Comparison of ENCODE assay signal across 17 cellular contexts in the genomic region with DNA sequence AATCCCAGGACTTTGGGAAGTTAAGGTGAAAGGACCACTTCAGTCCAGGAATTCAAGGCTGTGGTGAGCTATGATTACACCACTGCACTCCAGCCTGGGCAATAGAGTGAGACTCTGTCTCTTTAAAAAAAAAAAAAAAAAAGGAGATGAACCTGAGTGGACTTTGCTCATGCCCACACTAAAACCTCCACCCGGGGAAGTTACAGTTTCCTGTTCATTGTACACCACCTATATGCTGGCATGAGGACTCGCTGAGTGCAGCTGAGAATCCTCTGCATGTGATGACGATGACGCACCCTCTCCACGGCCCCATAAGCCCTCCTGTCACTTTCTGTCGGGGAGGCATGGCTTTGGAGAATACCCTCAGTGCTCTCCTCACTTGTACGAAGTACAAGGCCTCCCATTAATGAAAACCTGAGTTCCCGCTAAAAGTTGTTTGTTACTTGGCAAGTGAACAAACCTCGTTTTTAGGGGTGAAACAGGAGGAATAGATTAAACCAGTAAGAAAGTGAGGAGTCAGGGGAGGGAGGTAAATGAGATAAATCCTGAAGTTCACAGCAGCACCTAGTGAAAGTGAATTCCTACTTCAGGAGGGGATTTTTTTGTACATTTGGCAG. TPM values are rescaled to one million over a fixed set of nuclear protein-coding genes. Genes with fewer than 3 reads are reported as not detected.
DNase-seq lines count a peak whose midpoint lies in the region; ATAC-seq and TF ChIP-seq lines count a peak whose summit lies in the region.
"Had no signal": no experiment of that assay in that cellular context is flagged by ENCODE, and none has a peak within 500 bp of the region (broad histone marks: within the 10 kb centered on the region; RNA-seq: fewer than 3 reads in every experiment).

No MANE protein-coding gene starts in this region.

- H3K27ac ChIP-seq in A673 (ENCODE audit: low read depth, low read length, poor library complexity, severe bottlenecking) (peak overlapping the region; percentile 98), esophagus muscularis mucosa (replicated peaks in 1 of 4) (peak overlapping the region in 3 of 4 donors; percentile 38 to 61 (median 45))
- H3K27ac ChIP-seq: WERI-Rb-1 had no signal

- H3K36me3 Mint-ChIP-seq in nephron progenitor cell (ENCODE audit: low read depth) = no peaks in the 10 kb centered on the region
- no peaks in the 10 kb centered on the region for H3K36me3 Mint-ChIP-seq in activated naive CD8-positive, alpha-beta T cell treated with anti-CD3 and anti-CD28 coated beads, Interleukin-2, amount 50 U/mL, for 24 hours (ENCODE audit: low read depth)
- H3K36me3 Mint-ChIP-seq: activated naive CD4-positive, alpha-beta T cell treated with anti-CD3 and anti-CD28 coated beads, Interleukin-2, amount 50 U/mL, for 72 hours had no signal

- intact Hi-C loops in A673 (cut with micrococcal nuclease; ENCODE audit: unreplicated experiment) (no loop called here), esophagus muscularis mucosa (cut with DNase I) (no loop called here)

- H3K27me3 Mint-ChIP-seq in nephron progenitor cell (ENCODE audit: low read depth, poor library complexity) = peaks cover 9% of the 10 kb centered on the region
- H3K27me3 Mint-ChIP-seq in activated naive CD8-positive, alpha-beta T cell treated with anti-CD3 and anti-CD28 coated beads, Interleukin-2, amount 50 U/mL, for 24 hours = peaks cover 1% of the 10 kb centered on the region

- no peaks in the 10 kb centered on the region for H3K27me3 ChIP-seq in A673 (replicated peaks; ENCODE audit: insufficient read depth, low read depth, low read length, poor library complexity)
- no peaks in the 10 kb centered on the region for H3K27me3 ChIP-seq in esophagus muscularis mucosa

- CTCF ChIA-PET in A673 (lab: Charles Lee) = interaction anchor here (0.6 kb wide), 1 partner anchor 391 kb away, joined by 7 read pairs; no protein-coding TSS in a partner anchor

- H3K36me3 ChIP-seq in A673 (ENCODE audit: insufficient read depth, low read length, poor library complexity, severe bottlenecking) (no peaks in the 10 kb centered on the region), esophagus muscularis mucosa (no peaks in the 10 kb centered on the region)
- H3K36me3 ChIP-seq: lower lobe of right lung, WERI-Rb-1 had no signal

- ATAC-seq in activated naive CD8-positive, alpha-beta T cell treated with anti-CD3 and anti-CD28 coated beads, Interleukin-2, amount 50 U/mL, for 24 hours = no peak
- no peak for ATAC-seq in HG02840 (IDR thresholded peaks at IDR 0.05; ENCODE audit: low FRiP score, unreplicated experiment)
- ATAC-seq: activated naive CD4-positive, alpha-beta T cell treated with anti-CD3 and anti-CD28 coated beads, Interleukin-2, amount 50 U/mL, for 72 hours had no signal

- WGBS in esophagus muscularis mucosa = 66% methylated on average over 9 of the region's 9 CpGs

- POLR2A ChIA-PET in A673 (lab: Charles Lee; ENCODE audit: low non-redundant PET) = no interaction called here

- H3K4me3 ChIP-seq in A673 (ENCODE audit: low read depth, low read length, poor library complexity, severe bottlenecking) (no peak overlapping the region), esophagus muscularis mucosa (no peak overlapping the region)
- H3K4me3 ChIP-seq: lower lobe of right lung had no signal

- no peaks in the 10 kb centered on the region for H3K9me3 Mint-ChIP-seq in nephron progenitor cell
- H3K9me3 Mint-ChIP-seq in activated naive CD8-positive, alpha-beta T cell treated with anti-CD3 and anti-CD28 coated beads, Interleukin-2, amount 50 U/mL, for 24 hours = no peaks in the 10 kb centered on the region
- H3K9me3 Mint-ChIP-seq: activated naive CD4-positive, alpha-beta T cell treated with anti-CD3 and anti-CD28 coated beads, Interleukin-2, amount 50 U/mL, for 72 hours had no signal

- in situ Hi-C loops in G401 (cut with HindIII; ENCODE audit: low sequenced_read_pairs) = no loop called here

- no peaks in the 10 kb centered on the region for H3K9me3 ChIP-seq in A673 (ENCODE audit: low read depth, low read length, poor library complexity, severe bottlenecking)
- H3K9me3 ChIP-seq in esophagus muscularis mucosa = no peaks in the 10 kb centered on the region
- H3K9me3 ChIP-seq: lower lobe of right lung had no signal

- BruUV-seq in A673 (replicated peaks; lab: Mats Ljungman, UMichigan) = no TSS peak

- peaks cover 45% of the 10 kb centered on the region for H3K4me1 Mint-ChIP-seq in nephron progenitor cell
- peaks cover 6% of the 10 kb centered on the region for H3K4me1 Mint-ChIP-seq in activated naive CD8-positive, alpha-beta T cell treated with anti-CD3 and anti-CD28 coated beads, Interleukin-2, amount 50 U/mL, for 24 hours

- no peak for TF ChIP-seq POLR2A in esophagus muscularis mucosa (IDR thresholded peaks at IDR 0.05; ENCODE audit: low read depth)

- H3K27ac Mint-ChIP-seq in nephron progenitor cell = peak overlapping the region; percentile 18
- no peak overlapping the region for H3K27ac Mint-ChIP-seq in activated naive CD8-positive, alpha-beta T cell treated with anti-CD3 and anti-CD28 coated beads, Interleukin-2, amount 50 U/mL, for 24 hours
- H3K27ac Mint-ChIP-seq: activated naive CD4-positive, alpha-beta T cell treated with anti-CD3 and anti-CD28 coated beads, Interleukin-2, amount 50 U/mL, for 72 hours had no signal

- TF ChIP-seq EP300 in esophagus muscularis mucosa (IDR thresholded peaks at IDR 0.05) = no peak

- no peak for TF ChIP-seq CTCF in A673 (conservative IDR thresholded peaks at IDR 0.05; ENCODE audit: low read depth, low read length)
- TF ChIP-seq CTCF in esophagus muscularis mucosa (IDR thresholded peaks at IDR 0.05) = no peak
- TF ChIP-seq CTCF in nephron progenitor cell (IDR thresholded peaks at IDR 0.05) = no peak

- DNase-seq in A673 (ENCODE audit: low spot score) (no peak), HT-29 (ENCODE audit: low spot score) (peak; percentile 90), esophagus muscularis mucosa (ENCODE audit: extremely low spot score) (no peak), nephron progenitor cell (no peak), G401 (ENCODE audit: low spot score) (no peak), NCI-H2107 treated with DMSO at 0.1 percent for 48 hours (lab: John Stamatoyannopoulos, UW; ENCODE audit: unreplicated experiment) (no peak)
- no peak for DNase-seq in activated naive CD8-positive, alpha-beta T cell treated with anti-CD3 and anti-CD28 coated beads, Interleukin-2, amount 50 U/mL, for 24 hours
- DNase-seq: caudate nucleus; DND-41; lower lobe of right lung; NCI-H2029 treated with DMSO at 0.1 percent for 48 hours; NCI-H82; stimulated activated CD4-positive, alpha-beta T cell treated with anti-CD3 and anti-CD28 coated beads, Interleukin-2, amount 100 ng/mL, for 24 hours; WERI-Rb-1 had no signal

- H3K4me1 ChIP-seq in A673 (ENCODE audit: insufficient read depth, low read length, poor library complexity, severe bottlenecking) = peaks cover 64% of the 10 kb centered on the region
- peaks cover 25 to 52% (median 36%) of the 10 kb centered on the region in 4 donors for H3K4me1 ChIP-seq in esophagus muscularis mucosa

- H3K4me3 Mint-ChIP-seq in nephron progenitor cell = no peak overlapping the region
- H3K4me3 Mint-ChIP-seq in activated naive CD8-positive, alpha-beta T cell treated with anti-CD3 and anti-CD28 coated beads, Interleukin-2, amount 50 U/mL, for 24 hours = no peak overlapping the region

RNA-seq across cellular contexts. Expression of gene TMEM176B, which starts 15.9 kb away (rescaled TPM):
- total RNA-seq in A673 (2021) = 2.2 and 2.3 TPM in 2 replicates
- 1.0 and 2.0 TPM in 2 replicates for total RNA-seq in HT-29 (2014; rRNA removed; shearing (Covaris generic))
- 10 to 100 TPM; 19.5 to 58.2 (median 54.1) TPM for total RNA-seq in esophagus muscularis mucosa
- total RNA-seq in G401 (2014; rRNA removed; shearing (Covaris generic)) = 1.8 and 7.8 TPM in 2 replicates
- total RNA-seq: activated naive CD4-positive, alpha-beta T cell treated with anti-CD3 and anti-CD28 coated beads, Interleukin-2, amount 50 U/mL, for 72 hours had no signal

RNA-seq across cellular contexts. Expression of gene TMEM176A, which starts 16.3 kb away (rescaled TPM):
- total RNA-seq in A673 (2021) (2.3 and 2.9 TPM in 2 replicates), esophagus muscularis mucosa (10 to 100 TPM; 11.6 to 47.7 (median 35.5) TPM)
- total RNA-seq in HT-29 (2014; rRNA removed; shearing (Covaris generic)) = 0.39 and 0.79 TPM in 2 replicates
- total RNA-seq in G401 (2014; rRNA removed; shearing (Covaris generic)) = not detected in 2 replicates
- total RNA-seq: activated naive CD4-positive, alpha-beta T cell treated with anti-CD3 and anti-CD28 coated beads, Interleukin-2, amount 50 U/mL, for 72 hours; osteoblast had no signal

RNA-seq across cellular contexts. Expression of gene GIMAP5, which starts 47.0 kb away (rescaled TPM):
- 0.58 TPM in 1 of 2 replicates, not detected in the other for total RNA-seq in A673 (2021)
- total RNA-seq in HT-29 (2014; rRNA removed; shearing (Covaris generic)) = not detected in 2 replicates
- total RNA-seq in esophagus muscularis mucosa = 10 to 100 TPM; 26.9 to 48.2 (median 28.6) TPM
- not detected in 2 replicates for total RNA-seq in G401 (2014; rRNA removed; shearing (Covaris generic))
- total RNA-seq: osteoblast had no signal

Comparison
In these comparisons a context has a peak if more than half of its experiments do, and no peak if none do; other contexts are left out.
1. RNA of gene GIMAP5, which starts 47.0 kb away (total RNA-seq): 26.9 to 48.2 TPM in esophagus muscularis mucosa; 0.58 TPM in A673, not detected in HT-29 and not detected in G401; every median in the first group is over 10 times any median in the second.